16 cellular contexts compared by ENCODE assay signal in the genomic region with DNA sequence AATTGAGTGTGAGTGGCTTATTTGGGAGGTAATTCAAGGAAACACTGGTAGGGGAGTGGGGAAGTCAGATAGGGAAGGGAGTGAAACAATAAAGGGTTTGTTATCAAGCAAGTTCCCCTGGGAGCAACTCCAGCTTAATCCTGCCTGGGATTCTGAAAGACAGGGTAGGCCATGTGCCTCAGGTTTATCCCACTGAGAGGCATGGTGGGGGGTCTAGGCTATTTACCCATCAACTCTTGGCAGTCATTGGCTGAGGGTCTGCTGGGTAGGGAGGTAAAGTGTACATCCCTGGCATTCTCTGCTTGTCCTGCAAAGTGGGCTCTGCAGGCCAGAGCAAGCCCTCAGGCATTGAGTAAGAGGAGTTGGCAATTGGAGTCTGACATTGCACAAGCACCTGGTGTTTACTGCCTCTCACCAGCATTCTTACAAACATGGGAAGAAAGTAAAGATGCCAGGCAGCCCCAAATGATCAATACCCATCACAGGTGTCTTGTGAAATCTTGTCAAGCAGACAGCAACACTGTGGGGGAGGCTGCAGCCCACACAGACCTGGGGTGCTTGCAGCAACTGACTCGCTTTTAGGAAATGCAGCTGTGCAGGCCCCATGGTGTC.
DNase-seq lines count a peak whose midpoint lies in the region; ATAC-seq, FAIRE-seq and TF ChIP-seq lines count a peak whose summit lies in the region.
"Had no signal": no experiment of that assay in that cellular context is flagged by ENCODE, and none has a peak within 500 bp of the region (broad histone marks: within the 10 kb centered on the region; RNA-seq: fewer than 3 reads in every experiment).

No MANE protein-coding gene starts in this region.

- H3K4me3 ChIP-seq in DND-41 (ENCODE audit: low read depth in 1 of 2, low read length in 2 of 2) = no peak overlapping the region
- H3K4me3 ChIP-seq: skin epidermis, thyroid gland had no signal

- H3K9me3 ChIP-seq in DND-41 (ENCODE audit: insufficient read depth, low read length, severe bottlenecking) = no peaks in the 10 kb centered on the region
- H3K9me3 ChIP-seq: thyroid gland had no signal

- peaks cover 30% of the 10 kb centered on the region for H3K4me1 ChIP-seq in DND-41 (ENCODE audit: insufficient read depth, low read length)

- peak overlapping the region in 1 of 2 donors; percentile 49 for H3K27ac Mint-ChIP-seq in stimulated activated naive CD8-positive, alpha-beta T cell treated with anti-CD3 and anti-CD28 coated beads, Interleukin-15, amount 100 ng/mL, for 72 hours
- H3K27ac Mint-ChIP-seq: natural killer cell had no signal

- no peaks in the 10 kb centered on the region for H3K4me1 Mint-ChIP-seq in stimulated activated naive CD8-positive, alpha-beta T cell treated with anti-CD3 and anti-CD28 coated beads, Interleukin-15, amount 100 ng/mL, for 72 hours

- no peaks in the 10 kb centered on the region for H3K36me3 ChIP-seq in DND-41 (ENCODE audit: insufficient read depth, low read length)
- H3K36me3 ChIP-seq: thyroid gland had no signal

- peak overlapping the region; percentile 53 for H2AFZ ChIP-seq in DND-41 (ENCODE audit: low read depth, low read length)

- H3K9ac ChIP-seq in DND-41 (ENCODE audit: low read depth, low read length) = peak overlapping the region; percentile 38

- no peak for FAIRE-seq in D721Med (lab: Jason Lieb, UNC)

- H3K27me3 ChIP-seq in DND-41 (ENCODE audit: insufficient read depth, low read length, poor library complexity) = no peaks in the 10 kb centered on the region
- H3K27me3 ChIP-seq: thyroid gland had no signal

- ATAC-seq in DND-41 (ENCODE audit: insufficient read depth, low read depth) (peak; percentile 97), left lobe of liver (peak; percentile 87), GM19395 (IDR thresholded peaks at IDR 0.05; ENCODE audit: unreplicated experiment) (no peak)
- ATAC-seq in stimulated activated naive CD8-positive, alpha-beta T cell treated with anti-CD3 and anti-CD28 coated beads, Interleukin-15, amount 100 ng/mL, for 72 hours = no peak
- ATAC-seq: left cardiac atrium, natural killer cell had no signal

- DNase-seq in DND-41 (peak; percentile 81), LHCN-M2 (ENCODE audit: low read depth) (peak; percentile 3), UCSD-AML1 (lab: John Stamatoyannopoulos, UW; ENCODE audit: unreplicated experiment) (peak; percentile 19), left lobe of liver (ENCODE audit: low spot score) (peak; percentile 51), D721Med (ENCODE audit: insufficient read length, low spot score) (no peak), hypothalamus (lab: John Stamatoyannopoulos, UW) (no peak)
- no peak for DNase-seq in stimulated activated naive CD8-positive, alpha-beta T cell treated with anti-CD3 and anti-CD28 coated beads, Interleukin-15, amount 100 ng/mL, for 72 hours
- DNase-seq: dermis blood vessel endothelial cell, KBM-7, left cardiac atrium, natural killer cell, NCI-H446, SHP77 treated with DMSO at 0.1 percent for 48 hours, thyroid gland had no signal

- H3K4me3 Mint-ChIP-seq in stimulated activated naive CD8-positive, alpha-beta T cell treated with anti-CD3 and anti-CD28 coated beads, Interleukin-15, amount 100 ng/mL, for 72 hours = no peak overlapping the region
- H3K4me3 Mint-ChIP-seq: natural killer cell had no signal

- TF ChIP-seq CTCF in DND-41 (IDR thresholded peaks at IDR 0.05; ENCODE audit: borderline replicate concordance, extremely low read depth, low read length, poor library complexity, severe bottlenecking) = no peak
- no peak for TF ChIP-seq CTCF in D721Med (IDR thresholded peaks at IDR 0.05; ENCODE audit: insufficient read depth, missing control alignments)

- H4K20me1 ChIP-seq in DND-41 (ENCODE audit: insufficient read depth, low read length) = no peaks in the 10 kb centered on the region

- peak overlapping the region; percentile 91 for H3K27ac ChIP-seq in DND-41 (ENCODE audit: low read length)
- H3K27ac ChIP-seq: thyroid gland had no signal

- H3K27me3 Mint-ChIP-seq in stimulated activated naive CD8-positive, alpha-beta T cell treated with anti-CD3 and anti-CD28 coated beads, Interleukin-15, amount 100 ng/mL, for 72 hours = no peaks in the 10 kb centered on the region

- H3K9me3 Mint-ChIP-seq in stimulated activated naive CD8-positive, alpha-beta T cell treated with anti-CD3 and anti-CD28 coated beads, Interleukin-15, amount 100 ng/mL, for 72 hours = no peaks in the 10 kb centered on the region
- H3K9me3 Mint-ChIP-seq: natural killer cell had no signal

- H3K4me2 ChIP-seq in DND-41 (ENCODE audit: insufficient read depth, low read length) = peak overlapping the region; percentile 19

- H3K79me2 ChIP-seq in DND-41 (ENCODE audit: insufficient read depth, low read length) = no peaks in the 10 kb centered on the region

Comparison
In these comparisons a context has a peak if more than half of its experiments do, and no peak if none do; other contexts are left out.
1. ATAC-seq: peak in DND-41 (single experiment) and left lobe of liver (single experiment); none in GM19395 (single experiment) and stimulated activated naive CD8-positive, alpha-beta T cell treated with anti-CD3 and anti-CD28 coated beads, Interleukin-15, amount 100 ng/mL, for 72 hours (single experiment).
2. DNase-seq: peak in DND-41 (single experiment), LHCN-M2 (single experiment), UCSD-AML1 (single experiment) and left lobe of liver (single experiment); none in stimulated activated naive CD8-positive, alpha-beta T cell treated with anti-CD3 and anti-CD28 coated beads, Interleukin-15, amount 100 ng/mL, for 72 hours (0 of 2), D721Med (single experiment) and hypothalamus (0 of 51).